12 cellular contexts compared by ENCODE assay signal in genomic region chr1:154434346-154435075, GRCh38. TPM values are rescaled to one million over a fixed set of nuclear protein-coding genes. Genes with fewer than 3 reads are reported as not detected.
DNase-seq lines count a peak whose midpoint lies in the region; ATAC-seq and TF ChIP-seq lines count a peak whose summit lies in the region.
"Had no signal": no experiment of that assay in that cellular context is flagged by ENCODE, and none has a peak within 500 bp of the region (broad histone marks: within the 10 kb centered on the region; RNA-seq: fewer than 3 reads in every experiment).

No MANE protein-coding gene starts in this region.

- H3K27ac ChIP-seq in SK-N-MC (peak overlapping the region; percentile 54; the same call in 1 of the 2 replicates), epithelial cell of prostate (peak overlapping the region; percentile 97), lung (ENCODE audit: low read depth in 1 of 2, low read length in 1 of 2) (peak overlapping the region; percentile 40 to 71)
- H3K27ac ChIP-seq: VCaP had no signal

- H3K4me1 ChIP-seq in lung (ENCODE audit: control insufficient read depth in 2 of 2, insufficient read depth in 2 of 2, low read length in 2 of 2) = peaks cover 5 to 13% of the 10 kb centered on the region in 2 donors

- 54 to 75% methylated on average over 17 to 18 of the region's 18 CpGs for WGBS in lung, 2 donors

- H3K36me3 ChIP-seq in SK-N-MC (ENCODE audit: insufficient read depth, low read length) (no peaks in the 10 kb centered on the region), lung (ENCODE audit: control insufficient read depth in 2 of 2, insufficient read depth in 2 of 2, low read length in 2 of 2) (peaks cover 0 to 20% of the 10 kb centered on the region in 2 donors)

- TF ChIP-seq CTCF in lung (IDR thresholded peaks at IDR 0.05; ENCODE audit: control extremely low read depth, extremely low read depth) = no peak

- ATAC-seq in lung (ENCODE audit: insufficient read depth, low FRiP score) = peak; percentile 29
- ATAC-seq in GM19397 (IDR thresholded peaks at IDR 0.05; ENCODE audit: unreplicated experiment) = no peak

- H3K4me3 ChIP-seq in SK-N-MC = no peak overlapping the region
- H3K4me3 ChIP-seq in lung = no peak overlapping the region

- H3K9ac ChIP-seq in SK-N-MC (ENCODE audit: insufficient read length) = peak overlapping the region; percentile 53

- H3K27me3 ChIP-seq in lung (ENCODE audit: control insufficient read depth, insufficient read depth) = no peaks in the 10 kb centered on the region

- H3K9me3 ChIP-seq in SK-N-MC (ENCODE audit: low read depth, low read length) (no peaks in the 10 kb centered on the region), lung (ENCODE audit: control insufficient read depth in 2 of 2, insufficient read depth in 1 of 2, low read length in 1 of 2) (no peaks in the 10 kb centered on the region)

- DNase-seq in SK-N-MC (ENCODE audit: low read depth, low spot score) (no peak), epithelial cell of prostate (ENCODE audit: low read depth, low spot score) (no peak), lung (ENCODE audit: low spot score) (peak; percentile 67), stromal cell of bone marrow (ENCODE audit: low read depth) (peak; percentile 69), kidney glomerular epithelial cell (lab: John Stamatoyannopoulos, UW) (no peak), KG1 (lab: John Stamatoyannopoulos, UW) (no peak), NCI-H1092 (lab: John Stamatoyannopoulos, UW) (no peak)
- DNase-seq: activated naive CD8-positive, alpha-beta T cell treated with anti-CD3 and anti-CD28 coated beads, Interleukin-2, amount 10 ng/mL, durations not matched to agents 7 days and 5 days; IMR-90; NK-92 treated with Interleukin-12 subunit alpha and Interleukin-12 subunit beta, amount 100 ng/mL, for 24 hours had no signal

RNA-seq across cellular contexts. Expression of gene IL6R, which starts 29.4 kb away (rescaled TPM):
- total RNA-seq in lung = 10 to 100 TPM; 33.2 to 79.7 TPM
- polyA plus RNA-seq in lung = 10 to 100 TPM; 12.3 to 30.8 TPM

Comparison
In these comparisons a context has a peak if more than half of its experiments do, and no peak if none do; other contexts are left out.
1. DNase-seq: peak in lung (single experiment) and stromal cell of bone marrow (single experiment); none in SK-N-MC (single experiment), epithelial cell of prostate (single experiment), kidney glomerular epithelial cell (single experiment), KG1 (single experiment) and NCI-H1092 (single experiment).
2. Peak in every context shown above with its lines, with median percentiles within 50 percentile points of each other: H3K27ac ChIP-seq.